8 cellular contexts compared by ENCODE assay signal in the genomic region with DNA sequence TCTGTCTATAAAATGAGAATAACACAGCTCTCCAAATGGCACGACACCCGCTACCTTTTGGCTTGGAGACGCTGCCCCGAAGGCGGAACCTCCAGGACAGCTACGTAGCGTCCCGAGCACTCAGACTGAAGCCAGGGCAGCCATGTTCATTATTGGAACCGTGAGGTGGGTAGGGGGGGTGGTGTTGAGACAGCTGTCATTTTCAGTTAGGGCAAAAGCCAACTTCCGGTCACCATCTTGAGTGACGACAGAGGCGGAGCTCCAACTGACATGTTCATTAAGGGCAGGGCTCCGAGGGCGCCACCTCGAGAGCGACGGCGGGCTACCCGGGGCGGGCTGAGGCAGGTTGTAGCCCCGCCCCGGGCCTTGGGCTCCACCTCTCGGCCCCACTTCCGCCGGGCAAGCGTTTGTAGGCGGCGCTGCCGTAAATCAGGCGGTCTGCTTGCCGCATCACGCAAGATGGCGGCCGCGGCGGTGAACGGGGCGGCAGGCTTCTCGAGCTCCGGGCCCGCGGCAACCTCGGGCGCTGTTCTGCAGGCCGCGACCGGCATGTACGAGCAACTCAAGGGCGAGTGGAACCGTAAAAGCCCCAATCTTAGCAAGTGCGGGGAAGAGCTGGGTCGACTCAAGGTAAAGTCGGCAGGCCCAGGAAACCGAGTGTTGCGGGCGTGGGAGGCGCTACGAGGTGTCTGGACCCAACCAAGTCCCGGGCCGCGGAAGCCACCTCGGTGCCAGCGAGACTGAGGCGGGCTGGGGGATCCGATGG. TPM values are rescaled to one million over a fixed set of nuclear protein-coding genes. Genes with fewer than 3 reads are reported as not detected.
DNase-seq lines count a peak whose midpoint lies in the region; ATAC-seq lines count a peak whose summit lies in the region.

TSS of gene PSMD8 (plus strand) at position 240 of the 766 bp plus-strand sequence. CDS start at position 271, 31 bp downstream.

- peak within 1 kb of the TSS; percentile 95 for H3K27ac Mint-ChIP-seq in dendritic cell treated with granulocyte-macrophage colony-stimulating factor and Interleukin-4, amounts not matched to agents 40 ng/mL and 50 ng/mL, for 4 days

- peaks cover 24% of the 10 kb centered on the region for H3K4me1 Mint-ChIP-seq in dendritic cell treated with granulocyte-macrophage colony-stimulating factor and Interleukin-4, amounts not matched to agents 40 ng/mL and 50 ng/mL, for 4 days (ENCODE audit: low read depth)

- ATAC-seq in GM19372 (IDR thresholded peaks at IDR 0.05; ENCODE audit: low read depth, unreplicated experiment) (peak; percentile 96), HG03558 (IDR thresholded peaks at IDR 0.05; ENCODE audit: extremely low read depth, unreplicated experiment) (peak; percentile 76), left lobe of liver (peak; percentile 98)

- DNase-seq in CD1c-positive myeloid dendritic cell (ENCODE audit: extremely low spot score) (peak; percentile 99), NCI-H748 treated with DMSO at 0.1 percent for 48 hours (lab: John Stamatoyannopoulos, UW) (peak; percentile 99), left lobe of liver (ENCODE audit: low spot score) (peak; percentile 99)
- peak; percentile 95 to 98 for DNase-seq in activated CD4-positive, alpha-beta T cell treated with anti-CD3 and anti-CD28 coated beads, Interleukin-2, amount 50 U/mL, for 24 hours (ENCODE audit: low read depth in 1 of 2, low spot score in 1 of 2)
- peak; percentile 97 for DNase-seq in stimulated activated CD4-positive, alpha-beta T cell treated with anti-CD3 and anti-CD28 coated beads, Interleukin-2, amount 100 ng/mL, for 4 hours (ENCODE audit: low read depth)

- H3K9me3 Mint-ChIP-seq in dendritic cell treated with granulocyte-macrophage colony-stimulating factor and Interleukin-4, amounts not matched to agents 40 ng/mL and 50 ng/mL, for 4 days, result no peaks in the 10 kb centered on the region

- peaks cover 12% of the 10 kb centered on the region for H3K27me3 Mint-ChIP-seq in dendritic cell treated with granulocyte-macrophage colony-stimulating factor and Interleukin-4, amounts not matched to agents 40 ng/mL and 50 ng/mL, for 4 days

- H3K4me3 Mint-ChIP-seq in dendritic cell treated with granulocyte-macrophage colony-stimulating factor and Interleukin-4, amounts not matched to agents 40 ng/mL and 50 ng/mL, for 4 days, result peak within 1 kb of the TSS; percentile 92

- intact Hi-C loops in dendritic cell treated with granulocyte-macrophage colony-stimulating factor and Interleukin-4, amounts not matched to agents 40 ng/mL and 50 ng/mL, for 4 days (cut with micrococcal nuclease), result loop anchor here (1.0 kb wide), 1 partner anchor 39 kb away; the partner anchor contains the start of gene CATSPERG

- H3K36me3 Mint-ChIP-seq in dendritic cell treated with granulocyte-macrophage colony-stimulating factor and Interleukin-4, amounts not matched to agents 40 ng/mL and 50 ng/mL, for 4 days (ENCODE audit: low read depth), result peaks cover 46% of the 10 kb centered on the region

RNA-seq across cellular contexts. Expression of gene PSMD8, which starts in this region (rescaled TPM):
- 62.5 TPM for total RNA-seq in left lobe of liver

Comparison
In these comparisons a context has a peak if more than half of its experiments do, and no peak if none do; other contexts are left out.
1. Peak in every context shown above with its lines: DNase-seq and ATAC-seq.